In the genomic region with DNA sequence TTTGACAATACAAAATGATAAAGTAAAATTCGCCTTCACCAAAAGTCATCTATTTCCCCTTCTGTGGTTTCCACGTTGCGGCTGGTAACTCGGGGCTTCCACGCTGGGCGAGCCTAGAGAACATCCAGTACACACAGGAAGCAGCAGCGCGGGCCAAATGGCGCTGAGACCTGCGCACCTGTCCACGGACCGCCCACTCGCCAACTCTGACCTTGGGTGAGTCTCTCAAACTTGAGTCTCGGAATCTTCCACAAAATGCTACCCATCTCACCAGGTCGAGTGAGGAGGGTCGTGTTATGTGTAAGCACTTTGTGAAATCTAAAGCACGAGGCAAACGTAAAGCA, we compare ENCODE assay signal across 1 cellular context.
TF ChIP-seq lines count a peak whose summit lies in the region.

No MANE protein-coding gene starts in this region.

TF ChIP-seq in GM23338, 12 proteins besides CTCF, POLR2A, EP300 and RAD21:
- TF ChIP-seq, protein P1, sequence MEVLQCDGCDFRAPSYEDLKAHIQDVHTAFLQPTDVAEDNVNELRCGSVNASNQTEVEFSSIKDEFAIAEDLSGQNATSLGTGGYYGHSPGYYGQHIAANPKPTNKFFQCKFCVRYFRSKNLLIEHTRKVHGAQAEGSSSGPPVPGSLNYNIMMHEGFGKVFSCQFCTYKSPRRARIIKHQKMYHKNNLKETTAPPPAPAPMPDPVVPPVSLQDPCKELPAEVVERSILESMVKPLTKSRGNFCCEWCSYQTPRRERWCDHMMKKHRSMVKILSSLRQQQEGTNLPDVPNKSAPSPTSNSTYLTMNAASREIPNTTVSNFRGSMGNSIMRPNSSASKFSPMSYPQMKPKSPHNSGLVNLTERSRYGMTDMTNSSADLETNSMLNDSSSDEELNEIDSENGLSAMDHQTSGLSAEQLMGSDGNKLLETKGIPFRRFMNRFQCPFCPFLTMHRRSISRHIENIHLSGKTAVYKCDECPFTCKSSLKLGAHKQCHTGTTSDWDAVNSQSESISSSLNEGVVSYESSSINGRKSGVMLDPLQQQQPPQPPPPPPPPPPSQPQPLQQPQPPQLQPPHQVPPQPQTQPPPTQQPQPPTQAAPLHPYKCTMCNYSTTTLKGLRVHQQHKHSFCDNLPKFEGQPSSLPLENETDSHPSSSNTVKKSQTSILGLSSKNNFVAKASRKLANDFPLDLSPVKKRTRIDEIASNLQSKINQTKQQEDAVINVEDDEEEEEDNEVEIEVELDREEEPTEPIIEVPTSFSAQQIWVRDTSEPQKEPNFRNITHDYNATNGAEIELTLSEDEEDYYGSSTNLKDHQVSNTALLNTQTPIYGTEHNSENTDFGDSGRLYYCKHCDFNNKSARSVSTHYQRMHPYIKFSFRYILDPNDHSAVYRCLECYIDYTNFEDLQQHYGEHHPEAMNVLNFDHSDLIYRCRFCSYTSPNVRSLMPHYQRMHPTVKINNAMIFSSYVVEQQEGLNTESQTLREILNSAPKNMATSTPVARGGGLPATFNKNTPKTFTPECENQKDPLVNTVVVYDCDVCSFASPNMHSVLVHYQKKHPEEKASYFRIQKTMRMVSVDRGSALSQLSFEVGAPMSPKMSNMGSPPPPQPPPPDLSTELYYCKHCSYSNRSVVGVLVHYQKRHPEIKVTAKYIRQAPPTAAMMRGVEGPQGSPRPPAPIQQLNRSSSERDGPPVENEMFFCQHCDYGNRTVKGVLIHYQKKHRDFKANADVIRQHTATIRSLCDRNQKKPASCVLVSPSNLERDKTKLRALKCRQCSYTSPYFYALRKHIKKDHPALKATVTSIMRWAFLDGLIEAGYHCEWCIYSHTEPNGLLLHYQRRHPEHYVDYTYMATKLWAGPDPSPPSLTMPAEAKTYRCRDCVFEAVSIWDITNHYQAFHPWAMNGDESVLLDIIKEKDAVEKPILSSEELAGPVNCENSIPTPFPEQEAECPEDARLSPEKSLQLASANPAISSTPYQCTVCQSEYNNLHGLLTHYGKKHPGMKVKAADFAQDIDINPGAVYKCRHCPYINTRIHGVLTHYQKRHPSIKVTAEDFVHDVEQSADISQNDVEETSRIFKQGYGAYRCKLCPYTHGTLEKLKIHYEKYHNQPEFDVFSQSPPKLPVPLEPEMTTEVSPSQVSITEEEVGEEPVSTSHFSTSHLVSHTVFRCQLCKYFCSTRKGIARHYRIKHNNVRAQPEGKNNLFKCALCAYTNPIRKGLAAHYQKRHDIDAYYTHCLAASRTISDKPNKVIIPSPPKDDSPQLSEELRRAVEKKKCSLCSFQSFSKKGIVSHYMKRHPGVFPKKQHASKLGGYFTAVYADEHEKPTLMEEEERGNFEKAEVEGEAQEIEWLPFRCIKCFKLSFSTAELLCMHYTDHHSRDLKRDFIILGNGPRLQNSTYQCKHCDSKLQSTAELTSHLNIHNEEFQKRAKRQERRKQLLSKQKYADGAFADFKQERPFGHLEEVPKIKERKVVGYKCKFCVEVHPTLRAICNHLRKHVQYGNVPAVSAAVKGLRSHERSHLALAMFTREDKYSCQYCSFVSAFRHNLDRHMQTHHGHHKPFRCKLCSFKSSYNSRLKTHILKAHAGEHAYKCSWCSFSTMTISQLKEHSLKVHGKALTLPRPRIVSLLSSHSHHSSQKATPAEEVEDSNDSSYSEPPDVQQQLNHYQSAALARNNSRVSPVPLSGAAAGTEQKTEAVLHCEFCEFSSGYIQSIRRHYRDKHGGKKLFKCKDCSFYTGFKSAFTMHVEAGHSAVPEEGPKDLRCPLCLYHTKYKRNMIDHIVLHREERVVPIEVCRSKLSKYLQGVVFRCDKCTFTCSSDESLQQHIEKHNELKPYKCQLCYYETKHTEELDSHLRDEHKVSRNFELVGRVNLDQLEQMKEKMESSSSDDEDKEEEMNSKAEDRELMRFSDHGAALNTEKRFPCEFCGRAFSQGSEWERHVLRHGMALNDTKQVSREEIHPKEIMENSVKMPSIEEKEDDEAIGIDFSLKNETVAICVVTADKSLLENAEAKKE (CRISPR knock-in tag; IDR thresholded peaks at IDR 0.05): no peak
- no peak for TF ChIP-seq NANOG (IDR thresholded peaks at IDR 0.05; ENCODE audit: borderline replicate concordance)
- TF ChIP-seq, protein P2, sequence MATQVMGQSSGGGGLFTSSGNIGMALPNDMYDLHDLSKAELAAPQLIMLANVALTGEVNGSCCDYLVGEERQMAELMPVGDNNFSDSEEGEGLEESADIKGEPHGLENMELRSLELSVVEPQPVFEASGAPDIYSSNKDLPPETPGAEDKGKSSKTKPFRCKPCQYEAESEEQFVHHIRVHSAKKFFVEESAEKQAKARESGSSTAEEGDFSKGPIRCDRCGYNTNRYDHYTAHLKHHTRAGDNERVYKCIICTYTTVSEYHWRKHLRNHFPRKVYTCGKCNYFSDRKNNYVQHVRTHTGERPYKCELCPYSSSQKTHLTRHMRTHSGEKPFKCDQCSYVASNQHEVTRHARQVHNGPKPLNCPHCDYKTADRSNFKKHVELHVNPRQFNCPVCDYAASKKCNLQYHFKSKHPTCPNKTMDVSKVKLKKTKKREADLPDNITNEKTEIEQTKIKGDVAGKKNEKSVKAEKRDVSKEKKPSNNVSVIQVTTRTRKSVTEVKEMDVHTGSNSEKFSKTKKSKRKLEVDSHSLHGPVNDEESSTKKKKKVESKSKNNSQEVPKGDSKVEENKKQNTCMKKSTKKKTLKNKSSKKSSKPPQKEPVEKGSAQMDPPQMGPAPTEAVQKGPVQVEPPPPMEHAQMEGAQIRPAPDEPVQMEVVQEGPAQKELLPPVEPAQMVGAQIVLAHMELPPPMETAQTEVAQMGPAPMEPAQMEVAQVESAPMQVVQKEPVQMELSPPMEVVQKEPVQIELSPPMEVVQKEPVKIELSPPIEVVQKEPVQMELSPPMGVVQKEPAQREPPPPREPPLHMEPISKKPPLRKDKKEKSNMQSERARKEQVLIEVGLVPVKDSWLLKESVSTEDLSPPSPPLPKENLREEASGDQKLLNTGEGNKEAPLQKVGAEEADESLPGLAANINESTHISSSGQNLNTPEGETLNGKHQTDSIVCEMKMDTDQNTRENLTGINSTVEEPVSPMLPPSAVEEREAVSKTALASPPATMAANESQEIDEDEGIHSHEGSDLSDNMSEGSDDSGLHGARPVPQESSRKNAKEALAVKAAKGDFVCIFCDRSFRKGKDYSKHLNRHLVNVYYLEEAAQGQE (IDR thresholded peaks at IDR 0.05; ENCODE audit: unreplicated experiment): no peak
- TF ChIP-seq EZH2 (IDR thresholded peaks at IDR 0.05; ENCODE audit: low read depth, unreplicated experiment): no peak
- TF ChIP-seq ZNF114 (CRISPR knock-in tag; IDR thresholded peaks at IDR 0.05): no peak
- no peak for TF ChIP-seq EZH2phosphoT487 (IDR thresholded peaks at IDR 0.05; ENCODE audit: unreplicated experiment)
- no peak for TF ChIP-seq CREB1 (CRISPR knock-in tag; IDR thresholded peaks at IDR 0.05; ENCODE audit: low read depth)
- TF ChIP-seq ZNF331 (CRISPR knock-in tag; IDR thresholded peaks at IDR 0.05; ENCODE audit: low read depth): no peak
- no peak for TF ChIP-seq STAT1 (IDR thresholded peaks at IDR 0.05; ENCODE audit: unreplicated experiment)
- TF ChIP-seq JUNB (IDR thresholded peaks at IDR 0.05; ENCODE audit: unreplicated experiment): no peak
- TF ChIP-seq, protein P3, sequence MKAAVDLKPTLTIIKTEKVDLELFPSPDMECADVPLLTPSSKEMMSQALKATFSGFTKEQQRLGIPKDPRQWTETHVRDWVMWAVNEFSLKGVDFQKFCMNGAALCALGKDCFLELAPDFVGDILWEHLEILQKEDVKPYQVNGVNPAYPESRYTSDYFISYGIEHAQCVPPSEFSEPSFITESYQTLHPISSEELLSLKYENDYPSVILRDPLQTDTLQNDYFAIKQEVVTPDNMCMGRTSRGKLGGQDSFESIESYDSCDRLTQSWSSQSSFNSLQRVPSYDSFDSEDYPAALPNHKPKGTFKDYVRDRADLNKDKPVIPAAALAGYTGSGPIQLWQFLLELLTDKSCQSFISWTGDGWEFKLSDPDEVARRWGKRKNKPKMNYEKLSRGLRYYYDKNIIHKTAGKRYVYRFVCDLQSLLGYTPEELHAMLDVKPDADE (IDR thresholded peaks at IDR 0.05): no peak
- TF ChIP-seq POLR2AphosphoS5 (IDR thresholded peaks at IDR 0.05; ENCODE audit: low read depth): no peak
